In the genomic region with DNA sequence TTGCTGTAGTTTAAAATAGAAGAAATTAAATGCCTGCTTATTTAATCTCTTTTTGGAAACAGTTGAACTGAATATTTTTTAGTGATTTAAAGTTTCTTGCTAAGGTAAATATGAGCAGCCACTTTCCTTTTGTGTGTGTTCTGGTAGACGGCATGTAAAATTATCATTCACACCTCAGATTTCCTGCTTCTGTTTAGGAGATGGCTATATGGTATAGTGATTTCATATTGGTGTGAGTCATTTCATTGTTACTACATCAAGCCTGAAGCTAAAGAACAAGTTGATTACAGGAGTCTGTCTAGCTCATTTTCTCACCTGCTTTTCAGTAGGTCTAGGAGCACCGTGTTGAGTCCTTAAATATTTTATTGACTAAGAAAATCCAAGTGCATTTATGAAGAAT, we compare ENCODE assay signal across 10 cellular contexts. TPM values are rescaled to one million over a fixed set of nuclear protein-coding genes. Genes with fewer than 3 reads are reported as not detected.
DNase-seq lines count a peak whose midpoint lies in the region; TF ChIP-seq lines count a peak whose summit lies in the region.
"Had no signal": no experiment of that assay in that cellular context is flagged by ENCODE, and none has a peak within 500 bp of the region (broad histone marks: within the 10 kb centered on the region; RNA-seq: fewer than 3 reads in every experiment).

No MANE protein-coding gene starts in this region.

- H3K36me3 ChIP-seq in HEK293 (ENCODE audit: control insufficient read depth in 2 of 2, insufficient read depth in 1 of 2, low read length in 2 of 2) (no peaks in the 10 kb centered on the region), mesendoderm (ENCODE audit: control insufficient read depth, insufficient read depth, low read length) (no peaks in the 10 kb centered on the region)

- H3K4me3 ChIP-seq in HEK293 (ENCODE audit: low read depth, low read length) (no peak overlapping the region), mesendoderm (ENCODE audit: low read length) (no peak overlapping the region)
- H3K4me3 ChIP-seq: lung had no signal

- H4K5ac ChIP-seq in mesendoderm (ENCODE audit: low read length) = no peak overlapping the region

- no peak overlapping the region for H3K4ac ChIP-seq in mesendoderm (ENCODE audit: low read depth, low read length)

- H2BK120ac ChIP-seq in mesendoderm (ENCODE audit: low read depth, low read length) = no peak overlapping the region

- TF ChIP-seq CTCF in HEK293 (tag by site-specific recombination; IDR thresholded peaks at IDR 0.05) = no peak

- H3K27ac ChIP-seq in HEK293 (ENCODE audit: extremely low read depth, low read depth, low read length) (no peak overlapping the region), mesendoderm (ENCODE audit: low read depth, low read length) (no peak overlapping the region)
- H3K27ac ChIP-seq: VCaP had no signal

- H3K4me2 ChIP-seq in mesendoderm (ENCODE audit: low read length) = no peak overlapping the region

- CTCF ChIA-PET in HEK293 (lab: Yijun Ruan, JAX) = no interaction called here
- CTCF ChIA-PET in activated CD4-positive, alpha-beta memory T cell treated with anti-CD3 and anti-CD28 coated beads, Interleukin-2, amount 10 ng/mL, durations not matched to agents 7 days and 5 days (lab: Charles Lee) = interaction anchor here (1.1 kb wide), 1 partner anchor 9 kb away, joined by 7 read pairs; no protein-coding TSS in a partner anchor

- no peak overlapping the region for H3K23ac ChIP-seq in mesendoderm (ENCODE audit: low read length)

- no peaks in the 10 kb centered on the region for H3K9me3 ChIP-seq in HEK293 (ENCODE audit: control insufficient read depth, insufficient read depth, low read depth, low read length)

- H3K27ac Mint-ChIP-seq in activated CD4-positive, alpha-beta memory T cell treated with anti-CD3 and anti-CD28 coated beads, Interleukin-2, amount 10 ng/mL, durations not matched to agents 7 days and 5 days = peak overlapping the region; percentile 68

- WGBS in mesendoderm (ENCODE audit: extremely low coverage, insufficient coverage, low lambda C conversion rate) = no CpG with 5 or more reads among the region's 2 CpGs

- peaks cover 36% of the 10 kb centered on the region for H3K4me1 Mint-ChIP-seq in activated CD4-positive, alpha-beta memory T cell treated with anti-CD3 and anti-CD28 coated beads, Interleukin-2, amount 10 ng/mL, durations not matched to agents 7 days and 5 days

- no peaks in the 10 kb centered on the region for H3K27me3 ChIP-seq in mesendoderm (ENCODE audit: insufficient read depth, low read length, poor library complexity)

- H3K79me2 ChIP-seq in mesendoderm (ENCODE audit: control insufficient read depth, insufficient read depth, low read length) = peaks cover 43% of the 10 kb centered on the region

- POLR2A ChIA-PET in HEK293 (lab: Yijun Ruan, JAX) = no interaction called here
- POLR2A ChIA-PET in activated CD4-positive, alpha-beta memory T cell treated with anti-CD3 and anti-CD28 coated beads, Interleukin-2, amount 10 ng/mL, durations not matched to agents 7 days and 5 days (lab: Charles Lee) = interaction anchor here (1.0 kb wide), 1 partner anchor 48 kb away, joined by 3 read pairs; no protein-coding TSS in a partner anchor

- no peak overlapping the region for H3K18ac ChIP-seq in mesendoderm (ENCODE audit: low read length)

- peak overlapping the region; percentile 55 for H3K4me3 Mint-ChIP-seq in activated CD4-positive, alpha-beta memory T cell treated with anti-CD3 and anti-CD28 coated beads, Interleukin-2, amount 10 ng/mL, durations not matched to agents 7 days and 5 days

- H3K36me3 Mint-ChIP-seq in activated CD4-positive, alpha-beta memory T cell treated with anti-CD3 and anti-CD28 coated beads, Interleukin-2, amount 10 ng/mL, durations not matched to agents 7 days and 5 days (ENCODE audit: low read depth) = peaks cover 6% of the 10 kb centered on the region

- H3K9me3 Mint-ChIP-seq in activated CD4-positive, alpha-beta memory T cell treated with anti-CD3 and anti-CD28 coated beads, Interleukin-2, amount 10 ng/mL, durations not matched to agents 7 days and 5 days = no peaks in the 10 kb centered on the region

- DNase-seq in DMS53 (lab: John Stamatoyannopoulos, UW) (peak; percentile 59), mesendoderm (peak; percentile 30), NCI-H187 (lab: John Stamatoyannopoulos, UW) (no peak), GM19240 (ENCODE audit: insufficient read length, low spot score) (no peak), NCI-H2029 treated with DMSO at 0.1 percent for 48 hours (lab: John Stamatoyannopoulos, UW) (no peak)
- DNase-seq in activated CD4-positive, alpha-beta memory T cell treated with anti-CD3 and anti-CD28 coated beads, Interleukin-2, amount 10 ng/mL, durations not matched to agents 7 days and 5 days = no peak
- no peak for DNase-seq in activated CD4-positive, alpha-beta T cell treated with anti-CD3 and anti-CD28 coated beads, Interleukin-2, amount 50 U/mL, for 48 hours

- H3K27me3 Mint-ChIP-seq in activated CD4-positive, alpha-beta memory T cell treated with anti-CD3 and anti-CD28 coated beads, Interleukin-2, amount 10 ng/mL, durations not matched to agents 7 days and 5 days = no peaks in the 10 kb centered on the region

- H3K9ac ChIP-seq in mesendoderm (ENCODE audit: low read length) = no peak overlapping the region

- H3K4me1 ChIP-seq in HEK293 (ENCODE audit: control insufficient read depth, insufficient read depth, low read length) (no peaks in the 10 kb centered on the region; the same call in 1 of the 2 replicates), mesendoderm (ENCODE audit: control insufficient read depth, low read depth, low read length) (no peaks in the 10 kb centered on the region)

- H2BK5ac ChIP-seq in mesendoderm (ENCODE audit: low read length) = no peak overlapping the region

- H2BK15ac ChIP-seq in mesendoderm (replicated peaks; ENCODE audit: low read depth) = no peak overlapping the region

- no peak overlapping the region for H4K8ac ChIP-seq in mesendoderm (ENCODE audit: low read depth, low read length)

- no peak overlapping the region for H3K56ac ChIP-seq in mesendoderm (ENCODE audit: low read length)

- peaks cover 4% of the 10 kb centered on the region for H3K79me1 ChIP-seq in mesendoderm (ENCODE audit: low read length)

- H2AK5ac ChIP-seq in mesendoderm (ENCODE audit: low read length) = no peak overlapping the region

TF ChIP-seq in HEK293, 187 proteins besides CTCF, POLR2A, EP300 and RAD21:
- TF ChIP-seq, protein P1, sequence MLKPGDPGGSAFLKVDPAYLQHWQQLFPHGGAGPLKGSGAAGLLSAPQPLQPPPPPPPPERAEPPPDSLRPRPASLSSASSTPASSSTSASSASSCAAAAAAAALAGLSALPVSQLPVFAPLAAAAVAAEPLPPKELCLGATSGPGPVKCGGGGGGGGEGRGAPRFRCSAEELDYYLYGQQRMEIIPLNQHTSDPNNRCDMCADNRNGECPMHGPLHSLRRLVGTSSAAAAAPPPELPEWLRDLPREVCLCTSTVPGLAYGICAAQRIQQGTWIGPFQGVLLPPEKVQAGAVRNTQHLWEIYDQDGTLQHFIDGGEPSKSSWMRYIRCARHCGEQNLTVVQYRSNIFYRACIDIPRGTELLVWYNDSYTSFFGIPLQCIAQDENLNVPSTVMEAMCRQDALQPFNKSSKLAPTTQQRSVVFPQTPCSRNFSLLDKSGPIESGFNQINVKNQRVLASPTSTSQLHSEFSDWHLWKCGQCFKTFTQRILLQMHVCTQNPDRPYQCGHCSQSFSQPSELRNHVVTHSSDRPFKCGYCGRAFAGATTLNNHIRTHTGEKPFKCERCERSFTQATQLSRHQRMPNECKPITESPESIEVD (tag by site-specific recombination; IDR thresholded peaks at IDR 0.05) = peak; percentile 83
- no peak for TF ChIP-seq ZNF571 (tag by site-specific recombination; IDR thresholded peaks at IDR 0.05)
- TF ChIP-seq, protein P2, sequence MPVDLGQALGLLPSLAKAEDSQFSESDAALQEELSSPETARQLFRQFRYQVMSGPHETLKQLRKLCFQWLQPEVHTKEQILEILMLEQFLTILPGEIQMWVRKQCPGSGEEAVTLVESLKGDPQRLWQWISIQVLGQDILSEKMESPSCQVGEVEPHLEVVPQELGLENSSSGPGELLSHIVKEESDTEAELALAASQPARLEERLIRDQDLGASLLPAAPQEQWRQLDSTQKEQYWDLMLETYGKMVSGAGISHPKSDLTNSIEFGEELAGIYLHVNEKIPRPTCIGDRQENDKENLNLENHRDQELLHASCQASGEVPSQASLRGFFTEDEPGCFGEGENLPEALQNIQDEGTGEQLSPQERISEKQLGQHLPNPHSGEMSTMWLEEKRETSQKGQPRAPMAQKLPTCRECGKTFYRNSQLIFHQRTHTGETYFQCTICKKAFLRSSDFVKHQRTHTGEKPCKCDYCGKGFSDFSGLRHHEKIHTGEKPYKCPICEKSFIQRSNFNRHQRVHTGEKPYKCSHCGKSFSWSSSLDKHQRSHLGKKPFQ (tag by site-specific recombination; IDR thresholded peaks at IDR 0.05) = peak; percentile 76
- TF ChIP-seq ZNF140 (tag by site-specific recombination; IDR thresholded peaks at IDR 0.05) = no peak
- peak; percentile 62; the same call in 1 of the 2 replicates for TF ChIP-seq ZNF600 (tag by site-specific recombination; IDR thresholded peaks at IDR 0.05)
- TF ChIP-seq OSR2 (tag by site-specific recombination; IDR thresholded peaks at IDR 0.05) = peak; percentile 84
- TF ChIP-seq ZNF10 (tag by site-specific recombination; IDR thresholded peaks at IDR 0.05) = peak; percentile 38; the same call in 1 of the 2 replicates
- TF ChIP-seq ZNF629 (tag by site-specific recombination; IDR thresholded peaks at IDR 0.05) = 0 out of 2 replicates have a peak, but pooled peaks have one; percentile 45

RNA-seq across cellular contexts. Expression of a gene that starts 2.2 kb away (rescaled TPM):
- total RNA-seq in activated CD4-positive, alpha-beta memory T cell treated with anti-CD3 and anti-CD28 coated beads, Interleukin-2, amount 10 ng/mL, durations not matched to agents 7 days and 5 days = 10 to 100 TPM; 58.5 to 65.8 TPM
- 28.3 TPM for polyA plus RNA-seq in mesendoderm (2013, experiment 1 of 2)
- 26.8 TPM for polyA plus RNA-seq in mesendoderm (2013, experiment 2 of 2)

RNA-seq across cellular contexts. Expression of a gene that starts 43.6 kb away (rescaled TPM):
- total RNA-seq in activated CD4-positive, alpha-beta memory T cell treated with anti-CD3 and anti-CD28 coated beads, Interleukin-2, amount 10 ng/mL, durations not matched to agents 7 days and 5 days = 10 to 100 TPM; 41.7 to 45.1 TPM
- polyA plus RNA-seq in mesendoderm (2013, experiment 1 of 2) = 38.0 TPM
- polyA plus RNA-seq in mesendoderm (2013, experiment 2 of 2) = 38.1 TPM

RNA-seq across cellular contexts. Expression of a gene that starts 56.5 kb away (rescaled TPM):
- total RNA-seq in activated CD4-positive, alpha-beta memory T cell treated with anti-CD3 and anti-CD28 coated beads, Interleukin-2, amount 10 ng/mL, durations not matched to agents 7 days and 5 days = 10 to 100 TPM; 46.8 to 47.4 TPM
- 10.8 TPM for polyA plus RNA-seq in mesendoderm (2013, experiment 1 of 2)
- 11.2 TPM for polyA plus RNA-seq in mesendoderm (2013, experiment 2 of 2)

Comparison
In these comparisons a context has a peak if more than half of its experiments do, and no peak if none do; other contexts are left out.
1. DNase-seq: peak in DMS53 (single experiment) and mesendoderm (single experiment); none in activated CD4-positive, alpha-beta memory T cell treated with anti-CD3 and anti-CD28 coated beads, Interleukin-2, amount 10 ng/mL, durations not matched to agents 7 days and 5 days (single experiment), NCI-H187 (0 of 2), GM19240 (single experiment), NCI-H2029 treated with DMSO at 0.1 percent for 48 hours (single experiment) and activated CD4-positive, alpha-beta T cell treated with anti-CD3 and anti-CD28 coated beads, Interleukin-2, amount 50 U/mL, for 48 hours (0 of 2).